ENCODE assay signal across 8 cellular contexts in the genomic region with DNA sequence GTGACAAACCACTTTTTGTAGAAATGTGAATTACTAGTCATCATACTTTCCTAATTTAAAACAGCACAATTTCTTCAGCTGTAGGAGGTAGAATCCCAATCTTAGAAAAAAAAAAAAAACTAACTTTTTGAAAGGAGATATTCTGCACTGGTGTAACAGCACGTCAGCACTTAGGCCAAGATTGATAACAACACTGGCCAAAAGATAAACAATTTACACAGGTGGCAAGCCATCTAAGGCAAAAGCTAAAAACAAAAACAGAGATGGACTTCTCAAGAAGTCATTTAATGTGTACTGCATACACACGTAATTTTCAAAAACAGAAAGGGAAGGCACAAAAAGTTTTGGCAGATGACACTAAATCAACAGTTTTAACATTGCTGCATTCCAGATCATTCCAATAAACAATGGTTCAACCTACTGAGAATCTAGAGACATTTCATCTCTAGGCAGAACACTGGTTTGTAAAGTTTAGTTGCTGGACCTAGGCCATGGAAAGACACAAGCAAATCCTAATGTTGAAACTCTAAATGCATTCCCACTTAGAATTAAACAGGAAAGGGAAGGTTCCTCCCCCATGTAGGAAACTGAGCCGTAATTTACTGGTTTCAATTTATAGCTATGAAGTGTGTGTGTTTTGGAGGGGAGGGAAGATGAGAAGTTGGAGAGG. TPM values are rescaled to one million over a fixed set of nuclear protein-coding genes. Genes with fewer than 3 reads are reported as not detected.
DNase-seq lines count a peak whose midpoint lies in the region; ATAC-seq, FAIRE-seq and TF ChIP-seq lines count a peak whose summit lies in the region.

No MANE protein-coding gene starts in this region.

- peaks cover 71% of the 10 kb centered on the region for H3K4me1 Mint-ChIP-seq in activated T-cell treated with anti-CD3 and anti-CD28 coated beads, Interleukin-2, amount 50 U/mL, for 24 hours (ENCODE audit: low read depth)
- H3K4me1 Mint-ChIP-seq in activated naive CD8-positive, alpha-beta T cell (ENCODE audit: low read depth), result peaks cover 70% of the 10 kb centered on the region

- FAIRE-seq in kidney (lab: Jason Lieb, UNC), result no peak

- intact Hi-C loops in kidney (cut with DNase I) (no loop called here), tibial artery (cut with DNase I; ENCODE audit: low total_unique reads) (no loop called here)

- H3K4me3 ChIP-seq in kidney (ENCODE audit: low read length in 2 of 2) (peak overlapping the region; percentile 74 to 88), tibial artery (peak overlapping the region; percentile 80 to 97)

- peak overlapping the region; percentile 85 for H3K4me3 Mint-ChIP-seq in activated T-cell treated with anti-CD3 and anti-CD28 coated beads, Interleukin-2, amount 50 U/mL, for 24 hours
- H3K4me3 Mint-ChIP-seq in activated naive CD8-positive, alpha-beta T cell, result peak overlapping the region; percentile 99

- no peak overlapping the region for H3K27ac ChIP-seq in kidney (ENCODE audit: low read depth in 2 of 2, low read length in 2 of 2)
- H3K27ac ChIP-seq in tibial artery, result peak overlapping the region; percentile 91 to 95

- H3K27ac Mint-ChIP-seq in activated T-cell treated with anti-CD3 and anti-CD28 coated beads, Interleukin-2, amount 50 U/mL, for 24 hours, result peak overlapping the region; percentile 90
- H3K27ac Mint-ChIP-seq in activated naive CD8-positive, alpha-beta T cell, result peak overlapping the region; percentile 97

- DNase-seq in activated T-cell treated with anti-CD3 and anti-CD28 coated beads, Interleukin-2, amount 50 U/mL, for 24 hours, result no peak
- DNase-seq in activated T-cell treated with anti-CD3 and anti-CD28 coated beads for 4 hours (no peak), kidney (no peak), tibial artery (no peak), omental fat pad (ENCODE audit: low spot score) (no peak)

- H3K36me3 Mint-ChIP-seq in activated T-cell treated with anti-CD3 and anti-CD28 coated beads, Interleukin-2, amount 50 U/mL, for 24 hours (ENCODE audit: low read depth), result peaks cover 17% of the 10 kb centered on the region
- H3K36me3 Mint-ChIP-seq in activated naive CD8-positive, alpha-beta T cell, result peaks cover 11% of the 10 kb centered on the region

- no peak for TF ChIP-seq CTCF in kidney (IDR thresholded peaks at IDR 0.05; ENCODE audit: borderline replicate concordance, extremely low read depth, insufficient read depth)
- TF ChIP-seq CTCF in tibial artery (IDR thresholded peaks at IDR 0.05), result no peak
- no peak for TF ChIP-seq CTCF in omental fat pad (IDR thresholded peaks at IDR 0.05)

- H3K36me3 ChIP-seq in kidney (ENCODE audit: control insufficient read depth in 1 of 2, insufficient read depth in 2 of 2, low read length in 2 of 2) (no peaks in the 10 kb centered on the region), tibial artery (no peaks in the 10 kb centered on the region)

- no peaks in the 10 kb centered on the region for H3K27me3 Mint-ChIP-seq in activated T-cell treated with anti-CD3 and anti-CD28 coated beads, Interleukin-2, amount 50 U/mL, for 24 hours
- no peaks in the 10 kb centered on the region for H3K27me3 Mint-ChIP-seq in activated naive CD8-positive, alpha-beta T cell

- peaks cover 8 to 17% of the 10 kb centered on the region in 2 donors for H3K4me1 ChIP-seq in kidney (ENCODE audit: control insufficient read depth in 1 of 2, insufficient read depth in 1 of 2, low read depth in 1 of 2, low read length in 2 of 2)
- H3K4me1 ChIP-seq in tibial artery, result peaks cover 0 to 39% (median 18%) of the 10 kb centered on the region in 4 donors

- no peaks in the 10 kb centered on the region for H3K9me3 ChIP-seq in kidney (ENCODE audit: control insufficient read depth in 1 of 2, low read length in 2 of 2)
- H3K9me3 ChIP-seq in tibial artery, result no peaks in the 10 kb centered on the region

- H3K9me3 Mint-ChIP-seq in activated T-cell treated with anti-CD3 and anti-CD28 coated beads, Interleukin-2, amount 50 U/mL, for 24 hours, result no peaks in the 10 kb centered on the region
- no peaks in the 10 kb centered on the region for H3K9me3 Mint-ChIP-seq in activated naive CD8-positive, alpha-beta T cell (ENCODE audit: low read depth)

- no peaks in the 10 kb centered on the region for H3K27me3 ChIP-seq in tibial artery

- no peak for ATAC-seq in GM21423 (IDR thresholded peaks at IDR 0.05; ENCODE audit: unreplicated experiment)
- ATAC-seq in omental fat pad (ENCODE audit: low FRiP score), result no peak
- ATAC-seq in HG02759 (IDR thresholded peaks at IDR 0.05; ENCODE audit: unreplicated experiment), result no peak

- peak overlapping the region; percentile 67 to 85 for H3K9ac ChIP-seq in kidney (ENCODE audit: low read length in 2 of 2)

RNA-seq across cellular contexts. Expression of gene GCLC, which starts 1.4 kb away (rescaled TPM):
- total RNA-seq in kidney (31.8 TPM), omental fat pad (10 to 100 TPM; 38.6 to 86.3 (median 46.6) TPM)
- polyA plus RNA-seq in kidney (ENCODE audit: insufficient read depth, low read depth, low replicate concordance), result 14.8 TPM

Comparison
In these comparisons a context has a peak if more than half of its experiments do, and no peak if none do; other contexts are left out.
1. H3K27ac ChIP-seq: peak in tibial artery (2 of 2); none in kidney (0 of 2).